13 cellular contexts compared by ENCODE assay signal in genomic region chr5:149445343-149445738, GRCh38.
A peak's percentile ranks its signal among the peaks of the same experiment; 100 is the strongest.
DNase-seq lines count a peak whose midpoint lies in the region; ATAC-seq, FAIRE-seq and TF ChIP-seq lines count a peak whose summit lies in the region.
"Had no signal": no experiment of that assay in that cellular context is flagged by ENCODE, and none has a peak within 500 bp of the region (broad histone marks: within the 10 kb centered on the region; RNA-seq: fewer than 3 reads in every experiment).

No MANE protein-coding gene starts in this region.

- BruUV-seq in HepG2 (replicated peaks; lab: Mats Ljungman, UMichigan) = no TSS peak

- WGBS in HepG2 (ENCODE audit: low lambda C conversion rate) = 74% methylated on average over 7 of the region's 7 CpGs
- WGBS in right lobe of liver (ENCODE audit: insufficient coverage, low coverage, low lambda C conversion rate, missing lambda C conversion rate) = 69% methylated on average over 6 of the region's 7 CpGs
- 58% methylated on average over 7 of the region's 7 CpGs for WGBS in esophagus muscularis mucosa

- H3K4me1 ChIP-seq in HepG2 (ENCODE audit: insufficient read depth, low read length) (peaks cover 64% of the 10 kb centered on the region), right lobe of liver (peaks cover 0 to 4% (median 0%) of the 10 kb centered on the region in 4 donors), esophagus muscularis mucosa (peaks cover 46 to 86% (median 69%) of the 10 kb centered on the region in 4 donors), osteoblast (ENCODE audit: insufficient read depth, low read length) (peaks cover 23% of the 10 kb centered on the region)

- DNase-seq in HepG2 (ENCODE audit: low spot score) (no peak), right lobe of liver (no peak), esophagus muscularis mucosa (ENCODE audit: extremely low spot score) (no peak), osteoblast (ENCODE audit: insufficient read length, low spot score, missing footprints) (no peak), H7 (no peak), T-helper 1 cell (no peak)
- no peak for DNase-seq in activated CD4-positive, alpha-beta memory T cell treated with anti-CD3 and anti-CD28 coated beads, Interleukin-2, amount 10 ng/mL, durations not matched to agents 7 days and 5 days
- DNase-seq in natural killer cell treated with Interleukin-12 subunit alpha and Interleukin-12 subunit beta and Interleukin-15 and Interleukin-18, amount 100 ng/mL, for 72 hours (ENCODE audit: low spot score) = no peak
- DNase-seq: activated naive CD8-positive, alpha-beta T cell treated with anti-CD3 and anti-CD28 coated beads, Interleukin-2, amount 50 U/mL, for 24 hours; glutamatergic neuron; NCI-H1417 treated with DMSO at 0.1 percent for 48 hours had no signal

- H3K9me3 ChIP-seq in HepG2 (ENCODE audit: low read length) (no peaks in the 10 kb centered on the region), right lobe of liver (no peaks in the 10 kb centered on the region), esophagus muscularis mucosa (no peaks in the 10 kb centered on the region), osteoblast (ENCODE audit: low read depth, low read length) (no peaks in the 10 kb centered on the region)
- H3K9me3 ChIP-seq: HAP-1 had no signal

- TF ChIP-seq CTCF in HepG2 (CRISPR knock-in tag; IDR thresholded peaks at IDR 0.05) (no peak), right lobe of liver (IDR thresholded peaks at IDR 0.05) (no peak), esophagus muscularis mucosa (IDR thresholded peaks at IDR 0.05) (no peak), osteoblast (IDR thresholded peaks at IDR 0.05; ENCODE audit: extremely low read depth, low read depth, low read length) (no peak)

- H3K36me3 ChIP-seq in HepG2 (replicated peaks in 1 of 2; ENCODE audit: control insufficient read depth in 1 of 2, insufficient read depth in 2 of 2, low read length in 2 of 2) (no peaks in the 10 kb centered on the region), right lobe of liver (no peaks in the 10 kb centered on the region), esophagus muscularis mucosa (no peaks in the 10 kb centered on the region), osteoblast (ENCODE audit: insufficient read depth, low read length) (no peaks in the 10 kb centered on the region), H7 (replicated peaks; ENCODE audit: control insufficient read depth, insufficient read depth, low read length) (no peaks in the 10 kb centered on the region)
- H3K36me3 ChIP-seq: HAP-1 had no signal

- peak overlapping the region; percentile 52 for H3K9ac ChIP-seq in HepG2 (ENCODE audit: insufficient read depth, low read depth, low read length)

- peak overlapping the region; percentile 52 for H3K4me2 ChIP-seq in HepG2 (ENCODE audit: low read depth, low read length)
- H3K4me2 ChIP-seq in osteoblast (ENCODE audit: insufficient read depth, low read length) = peak overlapping the region; percentile 15

- no peak overlapping the region for H3K4me3 Mint-ChIP-seq in activated CD4-positive, alpha-beta memory T cell treated with anti-CD3 and anti-CD28 coated beads, Interleukin-2, amount 10 ng/mL, durations not matched to agents 7 days and 5 days
- H3K4me3 Mint-ChIP-seq in natural killer cell treated with Interleukin-12 subunit alpha and Interleukin-12 subunit beta and Interleukin-15 and Interleukin-18, amount 100 ng/mL, for 72 hours = no peak overlapping the region
- H3K4me3 Mint-ChIP-seq: activated naive CD8-positive, alpha-beta T cell treated with anti-CD3 and anti-CD28 coated beads, Interleukin-2, amount 50 U/mL, for 24 hours had no signal

- H3K9me3 Mint-ChIP-seq in activated CD4-positive, alpha-beta memory T cell treated with anti-CD3 and anti-CD28 coated beads, Interleukin-2, amount 10 ng/mL, durations not matched to agents 7 days and 5 days = no peaks in the 10 kb centered on the region
- H3K9me3 Mint-ChIP-seq in natural killer cell treated with Interleukin-12 subunit alpha and Interleukin-12 subunit beta and Interleukin-15 and Interleukin-18, amount 100 ng/mL, for 72 hours = no peaks in the 10 kb centered on the region
- H3K9me3 Mint-ChIP-seq: activated naive CD8-positive, alpha-beta T cell treated with anti-CD3 and anti-CD28 coated beads, Interleukin-2, amount 50 U/mL, for 24 hours had no signal

- H3K4me3 ChIP-seq in HepG2 (replicated peaks in 1 of 3; ENCODE audit: insufficient read depth in 1 of 3, low read depth in 2 of 3, low read length in 3 of 3) (peak overlapping the region in 1 of 3 experiments; percentile 19; a peak in 2 of 6 replicates), right lobe of liver (no peak overlapping the region), esophagus muscularis mucosa (no peak overlapping the region), osteoblast (ENCODE audit: insufficient read depth, low read length) (no peak overlapping the region), H7 (ENCODE audit: insufficient read depth, low read depth, low read length) (no peak overlapping the region)
- H3K4me3 ChIP-seq: HAP-1 had no signal

- ATAC-seq in HepG2 (no peak), right lobe of liver (no peak)
- no peak for ATAC-seq in natural killer cell treated with Interleukin-12 subunit alpha and Interleukin-12 subunit beta and Interleukin-15 and Interleukin-18, amount 100 ng/mL, for 72 hours
- ATAC-seq: activated naive CD8-positive, alpha-beta T cell treated with anti-CD3 and anti-CD28 coated beads, Interleukin-2, amount 50 U/mL, for 24 hours had no signal

- H3K27ac ChIP-seq in HepG2 (ENCODE audit: extremely low read length, insufficient read depth, low read length) (peak overlapping the region; percentile 60), right lobe of liver (peak overlapping the region in 1 of 3 donors; percentile 16), esophagus muscularis mucosa (replicated peaks in 1 of 4) (peak overlapping the region; percentile 88 to 90 (median 88)), osteoblast (ENCODE audit: low read depth, low read length) (peak overlapping the region; percentile 93)
- H3K27ac ChIP-seq: VCaP had no signal

- peak overlapping the region; percentile 35 for H2AFZ ChIP-seq in HepG2 (ENCODE audit: low read length)
- peak overlapping the region; percentile 56 for H2AFZ ChIP-seq in osteoblast (ENCODE audit: low read length)

- no peaks in the 10 kb centered on the region for H3K36me3 Mint-ChIP-seq in activated CD4-positive, alpha-beta memory T cell treated with anti-CD3 and anti-CD28 coated beads, Interleukin-2, amount 10 ng/mL, durations not matched to agents 7 days and 5 days (ENCODE audit: low read depth)
- no peaks in the 10 kb centered on the region for H3K36me3 Mint-ChIP-seq in natural killer cell treated with Interleukin-12 subunit alpha and Interleukin-12 subunit beta and Interleukin-15 and Interleukin-18, amount 100 ng/mL, for 72 hours

- intact Hi-C loops in HepG2 (cut with micrococcal nuclease; ENCODE audit: unreplicated experiment) (no loop called here), right lobe of liver (cut with DNase I) (no loop called here), esophagus muscularis mucosa (cut with DNase I) (no loop called here)

- FAIRE-seq in HepG2 (lab: Jason Lieb, UNC) = no peak

- POLR2A ChIA-PET in HepG2 (lab: Yijun Ruan, JAX) = interaction anchor here (1.5 to 2.3 kb wide), 5 partner anchors 9 to 272 kb away, joined by 3 to 13 read pairs (median 10); partner anchors contain the start of gene CSNK1A1
- POLR2A ChIA-PET in activated CD4-positive, alpha-beta memory T cell treated with anti-CD3 and anti-CD28 coated beads, Interleukin-2, amount 10 ng/mL, durations not matched to agents 7 days and 5 days (lab: Charles Lee) = interaction anchor here (1.0 kb wide), 1 partner anchor 106 kb away, joined by 3 read pairs; no protein-coding TSS in a partner anchor

- TF ChIP-seq EP300 in HepG2 (IDR thresholded peaks at IDR 0.05; ENCODE audit: low read depth in 2 of 2, low read length in 2 of 2) = no peak
- TF ChIP-seq EP300 in HepG2 (CRISPR knock-in tag; IDR thresholded peaks at IDR 0.05; ENCODE audit: borderline replicate concordance) = no peak
- TF ChIP-seq EP300 in esophagus muscularis mucosa (IDR thresholded peaks at IDR 0.05) = no peak

- H3K27me3 ChIP-seq in HepG2 (ENCODE audit: control insufficient read depth in 1 of 2, insufficient read depth in 2 of 2, low read length in 2 of 2) (no peaks in the 10 kb centered on the region), right lobe of liver (no peaks in the 10 kb centered on the region), esophagus muscularis mucosa (no peaks in the 10 kb centered on the region), osteoblast (ENCODE audit: insufficient read depth, low read length) (no peaks in the 10 kb centered on the region), H7 (ENCODE audit: control insufficient read depth, insufficient read depth, low read length) (no peaks in the 10 kb centered on the region)

- CTCF ChIA-PET in HepG2 (lab: Yijun Ruan, JAX; ENCODE audit: low intra/inter-chr PET ratio, low total read pairs) = no interaction called here
- CTCF ChIA-PET in activated CD4-positive, alpha-beta memory T cell treated with anti-CD3 and anti-CD28 coated beads, Interleukin-2, amount 10 ng/mL, durations not matched to agents 7 days and 5 days (lab: Charles Lee) = interaction anchor here (0.7 to 3.2 kb wide), 12 partner anchors 9 to 461 kb away, joined by 3 to 16 read pairs (median 4); no protein-coding TSS in a partner anchor

- peaks cover 8% of the 10 kb centered on the region for H3K4me1 Mint-ChIP-seq in activated CD4-positive, alpha-beta memory T cell treated with anti-CD3 and anti-CD28 coated beads, Interleukin-2, amount 10 ng/mL, durations not matched to agents 7 days and 5 days
- peaks cover 2 to 6% of the 10 kb centered on the region in 2 donors for H3K4me1 Mint-ChIP-seq in natural killer cell treated with Interleukin-12 subunit alpha and Interleukin-12 subunit beta and Interleukin-15 and Interleukin-18, amount 100 ng/mL, for 72 hours (ENCODE audit: low read depth in 2 of 2)

- no peaks in the 10 kb centered on the region for H3K27me3 Mint-ChIP-seq in activated CD4-positive, alpha-beta memory T cell treated with anti-CD3 and anti-CD28 coated beads, Interleukin-2, amount 10 ng/mL, durations not matched to agents 7 days and 5 days
- H3K27me3 Mint-ChIP-seq in natural killer cell treated with Interleukin-12 subunit alpha and Interleukin-12 subunit beta and Interleukin-15 and Interleukin-18, amount 100 ng/mL, for 72 hours = peaks cover 0 to 7% of the 10 kb centered on the region in 2 donors
- H3K27me3 Mint-ChIP-seq: activated naive CD8-positive, alpha-beta T cell treated with anti-CD3 and anti-CD28 coated beads, Interleukin-2, amount 50 U/mL, for 24 hours had no signal

- H3K79me2 ChIP-seq in HepG2 (ENCODE audit: insufficient read depth, low read length) (no peaks in the 10 kb centered on the region), osteoblast (ENCODE audit: insufficient read depth, low read length) (no peaks in the 10 kb centered on the region)

- TF ChIP-seq POLR2A in HepG2 (IDR thresholded peaks at IDR 0.05; ENCODE audit: insufficient read depth in 1 of 2, low read depth in 2 of 2, low read length in 2 of 2) (no peak), right lobe of liver (IDR thresholded peaks at IDR 0.05) (no peak), esophagus muscularis mucosa (IDR thresholded peaks at IDR 0.05; ENCODE audit: low read depth) (no peak)

- TF ChIP-seq RAD21 in HepG2 (CRISPR knock-in tag; IDR thresholded peaks at IDR 0.05) = no peak

- in situ Hi-C loops in HepG2 (cut with HindIII; ENCODE audit: extremely low pct_ligation_motif_present, low pct_unique_long_range_greater_than_20kb) = no loop called here

- no peak overlapping the region for H3K27ac Mint-ChIP-seq in activated CD4-positive, alpha-beta memory T cell treated with anti-CD3 and anti-CD28 coated beads, Interleukin-2, amount 10 ng/mL, durations not matched to agents 7 days and 5 days
- H3K27ac Mint-ChIP-seq in natural killer cell treated with Interleukin-12 subunit alpha and Interleukin-12 subunit beta and Interleukin-15 and Interleukin-18, amount 100 ng/mL, for 72 hours = no peak overlapping the region
- H3K27ac Mint-ChIP-seq: activated naive CD8-positive, alpha-beta T cell treated with anti-CD3 and anti-CD28 coated beads, Interleukin-2, amount 50 U/mL, for 24 hours had no signal

- H4K20me1 ChIP-seq in HepG2 (ENCODE audit: insufficient read depth, low read length) (no peaks in the 10 kb centered on the region), osteoblast (ENCODE audit: insufficient read depth, low read length) (no peaks in the 10 kb centered on the region)
